8 cellular contexts compared by ENCODE assay signal in genomic region chr2:102737435-102737834, GRCh38. TPM values are rescaled to one million over a fixed set of nuclear protein-coding genes. Genes with fewer than 3 reads are reported as not detected.
DNase-seq lines count a peak whose midpoint lies in the region; ATAC-seq and TF ChIP-seq lines count a peak whose summit lies in the region.

No MANE protein-coding gene starts in this region.

- peaks cover 2% of the 10 kb centered on the region for H3K36me3 ChIP-seq in CD4-positive, CD25-positive, alpha-beta regulatory T cell (ENCODE audit: control insufficient read depth, insufficient read depth, low read length)
- H3K36me3 ChIP-seq in HUES6 (ENCODE audit: control insufficient read depth, insufficient read depth, low read length) (no peaks in the 10 kb centered on the region), duodenal mucosa (ENCODE audit: control insufficient read depth in 1 of 2, insufficient read depth in 2 of 2, low read length in 2 of 2) (no peaks in the 10 kb centered on the region), spleen (peaks cover 0 to 4% (median under 1%) of the 10 kb centered on the region in 6 donors)

- peaks cover 27% of the 10 kb centered on the region for H3K4me1 ChIP-seq in CD4-positive, CD25-positive, alpha-beta regulatory T cell (ENCODE audit: control insufficient read depth, insufficient read depth, low read length, poor library complexity, severe bottlenecking)
- peaks cover 8% of the 10 kb centered on the region for H3K4me1 ChIP-seq in HUES6 (ENCODE audit: control insufficient read depth, insufficient read depth, low read length)
- peaks cover 25% of the 10 kb centered on the region in 2 donors for H3K4me1 ChIP-seq in duodenal mucosa (ENCODE audit: control insufficient read depth in 1 of 2, insufficient read depth in 2 of 2, low read length in 2 of 2)
- H3K4me1 ChIP-seq in spleen, result peaks cover 11 to 45% (median 26%) of the 10 kb centered on the region in 6 donors

- peak overlapping the region; percentile 95 to 98 (median 96) for H3K4me3 Mint-ChIP-seq in CD4-positive, CD25-positive, alpha-beta regulatory T cell

- H3K36me3 Mint-ChIP-seq in CD4-positive, CD25-positive, alpha-beta regulatory T cell, result peaks cover 3% of the 10 kb centered on the region

- peaks cover 34 to 50% (median 45%) of the 10 kb centered on the region in 4 donors for H3K4me1 Mint-ChIP-seq in CD4-positive, CD25-positive, alpha-beta regulatory T cell

- intact Hi-C loops in spleen (cut with DNase I; ENCODE audit: low total_unique reads), result no loop called here

- H3K9me3 Mint-ChIP-seq in CD4-positive, CD25-positive, alpha-beta regulatory T cell, result no peaks in the 10 kb centered on the region

- DNase-seq in CD4-positive, CD25-positive, alpha-beta regulatory T cell, result no peak
- DNase-seq in GM20000 (ENCODE audit: low spot score) (peak; percentile 61), spleen (no peak), midbrain (lab: John Stamatoyannopoulos, UW) (no peak), UCSD-AML1 (lab: John Stamatoyannopoulos, UW; ENCODE audit: unreplicated experiment) (no peak)
- no peak for DNase-seq in stimulated activated naive CD4-positive, alpha-beta T cell (lab: John Stamatoyannopoulos, UW)

- TF ChIP-seq CTCF in GM20000 (IDR thresholded peaks at IDR 0.05; ENCODE audit: extremely low read depth, missing control alignments), result no peak
- TF ChIP-seq CTCF in spleen (IDR thresholded peaks at IDR 0.05 in 8 of 11, conservative IDR thresholded peaks at IDR 0.05 in 3 of 11), result no peak

- H3K27me3 ChIP-seq in CD4-positive, CD25-positive, alpha-beta regulatory T cell (ENCODE audit: control insufficient read depth, insufficient read depth, low read length), result no peaks in the 10 kb centered on the region
- H3K27me3 ChIP-seq in HUES6 (ENCODE audit: control insufficient read depth, insufficient read depth, low read length) (no peaks in the 10 kb centered on the region), duodenal mucosa (ENCODE audit: control insufficient read depth in 1 of 2, insufficient read depth in 2 of 2, low read length in 2 of 2) (no peaks in the 10 kb centered on the region), spleen (replicated peaks in 1 of 7) (no peaks in the 10 kb centered on the region)

- peak overlapping the region; percentile 90 to 94 (median 94) for H3K27ac Mint-ChIP-seq in CD4-positive, CD25-positive, alpha-beta regulatory T cell

- peak overlapping the region; percentile 97 for H3K4me3 ChIP-seq in CD4-positive, CD25-positive, alpha-beta regulatory T cell (ENCODE audit: low read depth, low read length)
- H3K4me3 ChIP-seq in HUES6 (ENCODE audit: low read depth, low read length), result peak overlapping the region; percentile 73
- peak overlapping the region; percentile 89 to 95 for H3K4me3 ChIP-seq in duodenal mucosa (ENCODE audit: low read depth in 1 of 2, low read length in 2 of 2)
- H3K4me3 ChIP-seq in spleen, result peak overlapping the region in 7 of 8 donors; percentile 51 to 88 (median 80)

- no peak for ATAC-seq in CD4-positive, CD25-positive, alpha-beta regulatory T cell (ENCODE audit: low read depth in 2 of 2)

- peak overlapping the region; percentile 64 for H3K27ac ChIP-seq in CD4-positive, CD25-positive, alpha-beta regulatory T cell (ENCODE audit: insufficient read depth, low read length, poor library complexity, severe bottlenecking)
- no peak overlapping the region for H3K27ac ChIP-seq in HUES6 (ENCODE audit: low read depth, low read length)
- no peak overlapping the region for H3K27ac ChIP-seq in duodenal mucosa (ENCODE audit: low read depth, low read length)
- H3K27ac ChIP-seq in spleen, result peak overlapping the region in 2 of 8 donors; percentile 88 to 90

- 74 to 88% (median 79%) methylated on average over 1 of the region's 1 CpG for WGBS in spleen, 5 donors

- H3K9ac ChIP-seq in HUES6 (ENCODE audit: low read length) (no peak overlapping the region), duodenal mucosa (ENCODE audit: low read depth in 1 of 2, low read length in 2 of 2) (peak overlapping the region in 1 of 2 donors; percentile 93)

- H3K9me3 ChIP-seq in CD4-positive, CD25-positive, alpha-beta regulatory T cell (ENCODE audit: control insufficient read depth in 2 of 2, low read length in 2 of 2), result no peaks in the 10 kb centered on the region
- no peaks in the 10 kb centered on the region for H3K9me3 ChIP-seq in HUES6 (ENCODE audit: control insufficient read depth, insufficient read depth, low read depth, low read length)
- no peaks in the 10 kb centered on the region for H3K9me3 ChIP-seq in duodenal mucosa (ENCODE audit: control insufficient read depth in 1 of 2, low read length in 2 of 2)
- H3K9me3 ChIP-seq in spleen, result no peaks in the 10 kb centered on the region

- no peak for TF ChIP-seq POLR2A in spleen (IDR thresholded peaks at IDR 0.05)

- no peaks in the 10 kb centered on the region for H3K27me3 Mint-ChIP-seq in CD4-positive, CD25-positive, alpha-beta regulatory T cell

RNA-seq across cellular contexts. Expression of gene TMEM182, which starts 24.4 kb away (rescaled TPM):
- total RNA-seq in CD4-positive, CD25-positive, alpha-beta regulatory T cell, result 3.3 TPM
- 1 to 10 TPM; 3.3 to 6.5 (median 5.3) TPM for polyA plus RNA-seq in CD4-positive, CD25-positive, alpha-beta regulatory T cell
- 1 to 10 TPM; 2.1 to 8.6 (median 3.9) TPM for total RNA-seq in spleen
- polyA plus RNA-seq in spleen, result 1 to 10 TPM; 1.3 to 2.0 (median 1.7) TPM
